In genomic region chr1:152185544-152186391, GRCh38 we compare ENCODE assay signal across 1 cellular context.
TF ChIP-seq lines count a peak whose summit lies in the region.

No MANE protein-coding gene starts in this region.

TF ChIP-seq in endothelial cell of umbilical vein, 7 proteins besides CTCF, POLR2A, EP300 and RAD21:
- TF ChIP-seq EZH2 (IDR thresholded peaks at IDR 0.05; ENCODE audit: borderline replicate concordance, low read depth, low read length, severe bottlenecking) (no peak), GATA2 (IDR thresholded peaks at IDR 0.05; ENCODE audit: insufficient read depth, insufficient read length, low read depth, low read length) (no peak), JUN (IDR thresholded peaks at IDR 0.05; ENCODE audit: borderline replicate concordance, insufficient read depth, insufficient read length, low read depth) (no peak), MYC (IDR thresholded peaks at IDR 0.05; ENCODE audit: low read depth, low read length) (no peak), POLR2AphosphoS5 (IDR thresholded peaks at IDR 0.05; ENCODE audit: insufficient read depth, low read depth, low read length) (no peak), FOS (IDR thresholded peaks at IDR 0.05; ENCODE audit: borderline replicate concordance, insufficient read depth, low read length) (no peak), MAX (IDR thresholded peaks at IDR 0.05; ENCODE audit: insufficient read depth, insufficient read length) (no peak)
